Comparison of ENCODE assay signal across 1 cellular context in the genomic region with DNA sequence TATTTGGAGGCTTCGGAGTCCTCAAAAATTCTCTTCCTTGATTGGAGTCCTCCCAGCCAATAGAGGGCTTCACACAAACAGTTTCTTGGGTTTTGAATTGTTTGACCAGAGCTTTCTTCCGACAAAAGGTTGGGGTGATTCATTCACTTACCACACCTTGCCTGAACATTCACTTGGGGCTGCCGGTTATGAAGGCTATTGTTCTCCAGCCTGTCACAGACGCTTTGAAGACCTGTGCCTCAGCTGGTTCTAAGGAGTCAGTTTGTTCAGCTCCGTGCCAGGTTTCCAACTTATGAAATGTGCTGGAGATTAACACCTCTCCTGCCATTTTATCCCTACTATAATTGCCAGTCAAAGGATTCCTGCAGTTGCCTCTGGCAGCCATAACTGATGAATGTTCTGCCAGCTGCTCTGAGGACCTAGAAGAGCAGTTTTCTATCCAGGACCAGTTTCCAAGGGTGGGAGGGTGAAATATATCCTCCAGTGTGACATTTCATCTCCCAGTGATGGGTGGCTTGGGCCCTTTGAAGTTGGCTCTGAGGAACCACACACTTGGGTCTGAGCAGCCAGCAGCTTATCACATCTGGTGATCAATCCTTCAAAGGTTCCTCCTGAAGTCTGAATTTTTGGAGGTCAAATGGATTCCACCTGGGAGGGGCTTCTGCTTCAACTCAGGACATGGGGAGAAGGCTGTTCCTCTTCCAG.
TF ChIP-seq lines count a peak whose summit lies in the region.

No MANE protein-coding gene starts in this region.

TF ChIP-seq in K562, 482 proteins besides CTCF, POLR2A, EP300 and RAD21:
- TF ChIP-seq, protein P1, sequence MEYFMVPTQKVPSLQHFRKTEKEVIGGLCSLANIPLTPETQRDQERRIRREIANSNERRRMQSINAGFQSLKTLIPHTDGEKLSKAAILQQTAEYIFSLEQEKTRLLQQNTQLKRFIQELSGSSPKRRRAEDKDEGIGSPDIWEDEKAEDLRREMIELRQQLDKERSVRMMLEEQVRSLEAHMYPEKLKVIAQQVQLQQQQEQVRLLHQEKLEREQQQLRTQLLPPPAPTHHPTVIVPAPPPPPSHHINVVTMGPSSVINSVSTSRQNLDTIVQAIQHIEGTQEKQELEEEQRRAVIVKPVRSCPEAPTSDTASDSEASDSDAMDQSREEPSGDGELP (CRISPR knock-in tag; IDR thresholded peaks at IDR 0.05; ENCODE audit: borderline replicate concordance) = no peak
- peak; percentile 21; the same call in 1 of the 2 replicates for TF ChIP-seq GATA2 (CRISPR knock-in tag; IDR thresholded peaks at IDR 0.05)
- TF ChIP-seq, protein P2, sequence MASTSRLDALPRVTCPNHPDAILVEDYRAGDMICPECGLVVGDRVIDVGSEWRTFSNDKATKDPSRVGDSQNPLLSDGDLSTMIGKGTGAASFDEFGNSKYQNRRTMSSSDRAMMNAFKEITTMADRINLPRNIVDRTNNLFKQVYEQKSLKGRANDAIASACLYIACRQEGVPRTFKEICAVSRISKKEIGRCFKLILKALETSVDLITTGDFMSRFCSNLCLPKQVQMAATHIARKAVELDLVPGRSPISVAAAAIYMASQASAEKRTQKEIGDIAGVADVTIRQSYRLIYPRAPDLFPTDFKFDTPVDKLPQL (IDR thresholded peaks at IDR 0.05; ENCODE audit: extremely low read depth, insufficient read length) = no peak
- no peak for TF ChIP-seq ZNF217 (CRISPR knock-in tag; IDR thresholded peaks at IDR 0.05)
- TF ChIP-seq HDAC2 (IDR thresholded peaks at IDR 0.05) = no peak
- no peak for TF ChIP-seq MIER1 (IDR thresholded peaks at IDR 0.05; ENCODE audit: low read depth)
